ENCODE assay signal across 11 cellular contexts in genomic region chr18:2857491-2858063, GRCh38. TPM values are rescaled to one million over a fixed set of nuclear protein-coding genes. Genes with fewer than 3 reads are reported as not detected.
DNase-seq lines count a peak whose midpoint lies in the region; ATAC-seq and TF ChIP-seq lines count a peak whose summit lies in the region.
"Had no signal": no experiment of that assay in that cellular context is flagged by ENCODE, and none has a peak within 500 bp of the region (broad histone marks: within the 10 kb centered on the region; RNA-seq: fewer than 3 reads in every experiment).

No MANE protein-coding gene starts in this region.

- H3K9ac ChIP-seq in adipocyte (ENCODE audit: low read length) (peak overlapping the region; percentile 76), trophoblast cell (ENCODE audit: low read length) (no peak overlapping the region)

- H3K27me3 ChIP-seq in adipocyte (replicated peaks; ENCODE audit: control insufficient read depth, insufficient read depth, low read length): no peaks in the 10 kb centered on the region
- peaks cover 0 to 3% (median 0%) of the 10 kb centered on the region in 7 donors for H3K27me3 ChIP-seq in heart right ventricle
- H3K27me3 ChIP-seq in trophoblast cell (ENCODE audit: insufficient read depth, low read length): no peaks in the 10 kb centered on the region

- no peak overlapping the region for H2AFZ ChIP-seq in trophoblast cell (ENCODE audit: insufficient read depth, low read length, poor library complexity)

- WGBS in heart right ventricle, 2 donors: 24 to 34% methylated on average over 17 of the region's 17 CpGs
- WGBS in trophoblast cell (ENCODE audit: extremely low coverage, insufficient coverage, insufficient read length): no CpG with 5 or more reads among the region's 17 CpGs

- peak overlapping the region; percentile 9 for H3K4me2 ChIP-seq in trophoblast cell (ENCODE audit: low read length)

- H3K23ac ChIP-seq in trophoblast cell (ENCODE audit: low read length): no peak overlapping the region

- ATAC-seq in heart right ventricle (peak; percentile 82 to 97 (median 90)), GM19463 (IDR thresholded peaks at IDR 0.05; ENCODE audit: unreplicated experiment) (no peak), GM18909 (IDR thresholded peaks at IDR 0.05; ENCODE audit: poor library complexity, unreplicated experiment) (no peak), HG03457 (IDR thresholded peaks at IDR 0.05; ENCODE audit: unreplicated experiment) (no peak)

- H3K4me1 ChIP-seq in adipocyte (ENCODE audit: control insufficient read depth, insufficient read depth, low read length) (peaks cover 35% of the 10 kb centered on the region), heart right ventricle (peaks cover 3 to 48% (median 21%) of the 10 kb centered on the region in 9 donors), trophoblast cell (ENCODE audit: control insufficient read depth in 1 of 2, insufficient read depth in 2 of 2, low read length in 2 of 2) (peaks cover 33 to 38% of the 10 kb centered on the region in 2 experiments)

- H3K4ac ChIP-seq in trophoblast cell (ENCODE audit: low read depth, low read length): no peak overlapping the region

- no peak for TF ChIP-seq CTCF in AG10803 (conservative IDR thresholded peaks at IDR 0.05; ENCODE audit: low read length)
- no peak for TF ChIP-seq CTCF in heart right ventricle (IDR thresholded peaks at IDR 0.05)

- intact Hi-C loops in heart right ventricle (cut with DNase I): loop anchor here in 3 of 10 donors (2.0 to 5.0 kb wide), 3 partner anchors 35 to 45 kb away; no protein-coding TSS in a partner anchor

- H3K4me3 ChIP-seq in AG10803 (ENCODE audit: low read length) (peak overlapping the region; percentile 27), adipocyte (ENCODE audit: low read length) (peak overlapping the region; percentile 36), heart right ventricle (peak overlapping the region in 3 of 10 donors; percentile 1 to 9 (median 2)), trophoblast cell (ENCODE audit: low read depth, low read length) (no peak overlapping the region)

- H3K9me3 ChIP-seq in adipocyte (ENCODE audit: control insufficient read depth, low read length): no peaks in the 10 kb centered on the region
- peaks cover 0 to 16% (median 0%) of the 10 kb centered on the region in 11 donors for H3K9me3 ChIP-seq in heart right ventricle
- H3K9me3 ChIP-seq in trophoblast cell (ENCODE audit: insufficient read depth, low read depth, low read length): no peaks in the 10 kb centered on the region

- H2BK120ac ChIP-seq in trophoblast cell (ENCODE audit: insufficient read depth, low read length, poor library complexity): no peak overlapping the region

- peaks cover 2% of the 10 kb centered on the region for H3K79me2 ChIP-seq in trophoblast cell (ENCODE audit: control insufficient read depth, insufficient read depth, low read length, poor library complexity)

- no peak overlapping the region for H4K91ac ChIP-seq in trophoblast cell (ENCODE audit: low read depth, low read length)

- no peak overlapping the region for H4K12ac ChIP-seq in trophoblast cell (ENCODE audit: low read depth, low read length)

- no peak overlapping the region for H2BK5ac ChIP-seq in trophoblast cell (ENCODE audit: low read depth, low read length, poor library complexity)

- no peak overlapping the region for H4K8ac ChIP-seq in trophoblast cell (ENCODE audit: low read depth, low read length)

- no peak overlapping the region for H3K18ac ChIP-seq in trophoblast cell (ENCODE audit: low read length)

- peak; percentile 99 for DNase-seq in AG10803 (ENCODE audit: low read depth)
- DNase-seq in adipocyte (ENCODE audit: low read depth): peak; percentile 87
- DNase-seq in heart right ventricle: peak; percentile 71 to 78
- peak; percentile 32 to 56 for DNase-seq in trophoblast cell
- DNase-seq in KG1 (lab: John Stamatoyannopoulos, UW): no peak
- DNase-seq: CD4-positive, alpha-beta memory T cell; Karpas-422; WERI-Rb-1 had no signal

- H2BK12ac ChIP-seq in trophoblast cell (ENCODE audit: low read length): no peak overlapping the region

- H3K27ac ChIP-seq in heart right ventricle (peak overlapping the region in 9 of 10 donors; percentile 40 to 86 (median 76)), trophoblast cell (ENCODE audit: low read depth, low read length) (peak overlapping the region; percentile 29)
- H3K27ac ChIP-seq: WERI-Rb-1 had no signal

- no peaks in the 10 kb centered on the region for H3K36me3 ChIP-seq in adipocyte (ENCODE audit: control insufficient read depth, insufficient read depth, low read length, severe bottlenecking)
- peaks cover 0 to 6% (median 0%) of the 10 kb centered on the region in 9 donors for H3K36me3 ChIP-seq in heart right ventricle
- H3K36me3 ChIP-seq in trophoblast cell (ENCODE audit: control insufficient read depth in 1 of 2, insufficient read depth in 2 of 2, low read length in 2 of 2): no peaks in the 10 kb centered on the region
- H3K36me3 ChIP-seq: WERI-Rb-1 had no signal

- H3K14ac ChIP-seq in trophoblast cell (ENCODE audit: low read length): no peak overlapping the region

- H3K79me1 ChIP-seq in trophoblast cell (ENCODE audit: low read length): peaks cover 16% of the 10 kb centered on the region

- H2AK5ac ChIP-seq in trophoblast cell (ENCODE audit: low read length): no peak overlapping the region

RNA-seq across cellular contexts. Expression of gene EMILIN2, which starts 10.8 kb away (rescaled TPM):
- 10 to 100 TPM in 9 of 10 donors, 1 to 10 TPM in 1; 9.5 to 50.5 (median 19.6) TPM for total RNA-seq in heart right ventricle
- 10 to 100 TPM; 15.4 to 34.8 TPM for polyA plus RNA-seq in heart right ventricle
- 18.4 and 19.0 TPM in 2 replicates for polyA plus RNA-seq in trophoblast cell (2013)

Comparison
In these comparisons a context has a peak if more than half of its experiments do, and no peak if none do; other contexts are left out.
1. ATAC-seq: peak in heart right ventricle (8 of 8); none in GM19463 (single experiment), GM18909 (single experiment) and HG03457 (single experiment).